Comparison of ENCODE assay signal across 1 cellular context in genomic region chr11:47470671-47471070, GRCh38.
TF ChIP-seq lines count a peak whose summit lies in the region.

No MANE protein-coding gene starts in this region.

TF ChIP-seq in HepG2, 621 proteins besides CTCF, POLR2A, EP300 and RAD21:
- TF ChIP-seq CHCHD3 (CRISPR knock-in tag; IDR thresholded peaks at IDR 0.05) (no peak), RBM22 (optimal IDR thresholded peaks at IDR 0.05; ENCODE audit: low read length) (peak; percentile 66)
